8 cellular contexts compared by ENCODE assay signal in genomic region chr15:92714457-92715401, GRCh38. TPM values are rescaled to one million over a fixed set of nuclear protein-coding genes. Genes with fewer than 3 reads are reported as not detected.
DNase-seq lines count a peak whose midpoint lies in the region; ATAC-seq and TF ChIP-seq lines count a peak whose summit lies in the region.

No MANE protein-coding gene starts in this region.

- ATAC-seq in GM21367 (IDR thresholded peaks at IDR 0.05; ENCODE audit: unreplicated experiment): peak; percentile 88
- peak; percentile 87 to 98 (median 95) for ATAC-seq in natural killer cell
- peak; percentile 80 to 89 for ATAC-seq in stimulated activated naive B cell treated with anti-CD40 and anti-IgM and Interleukin-4, amounts not matched to agents 10 μg/mL and 1 μg/mL and 100 μg/mL, for 72 hours (replicated peaks)

- intact Hi-C loops in activated T-helper 1 cell treated with anti-CD3 and anti-CD28 coated beads, Interleukin-12 subunit alpha, Interleukin-12 subunit beta, Interleukin-2, Interleukin-4 antibody, amounts not matched to agents 30 ng/mL and 10 ng/mL and 1 ng/mL, durations not matched to agents 14 hours and 24 hours and 36 hours (cut with micrococcal nuclease): loop anchor here (1.0 to 10.0 kb wide), 7 partner anchors 90 to 1410 kb away; partner anchors contain the start of gene ST8SIA2
- intact Hi-C loops in natural killer cell (cut with micrococcal nuclease): loop anchor here (1.0 kb wide), 2 partner anchors 193 to 617 kb away; no protein-coding TSS in a partner anchor

- peaks cover 0 to 4% (median 0%) of the 10 kb centered on the region in 3 donors for H3K9me3 Mint-ChIP-seq in IgD-negative memory B cell
- H3K9me3 Mint-ChIP-seq in activated T-helper 1 cell treated with anti-CD3 and anti-CD28 coated beads, Interleukin-12 subunit alpha, Interleukin-12 subunit beta, Interleukin-2, Interleukin-4 antibody, amounts not matched to agents 30 ng/mL and 10 ng/mL and 1 ng/mL, durations not matched to agents 14 hours and 24 hours and 36 hours: no peaks in the 10 kb centered on the region
- H3K9me3 Mint-ChIP-seq in natural killer cell: no peaks in the 10 kb centered on the region
- H3K9me3 Mint-ChIP-seq in stimulated activated naive B cell treated with anti-CD40 and anti-IgM and Interleukin-4, amounts not matched to agents 10 μg/mL and 1 μg/mL and 100 μg/mL, for 72 hours: no peaks in the 10 kb centered on the region

- H3K27ac Mint-ChIP-seq in IgD-negative memory B cell (no peak overlapping the region), natural killer cell (no peak overlapping the region)
- no peak overlapping the region for H3K27ac Mint-ChIP-seq in activated T-helper 1 cell treated with anti-CD3 and anti-CD28 coated beads, Interleukin-12 subunit alpha, Interleukin-12 subunit beta, Interleukin-2, Interleukin-4 antibody, amounts not matched to agents 30 ng/mL and 10 ng/mL and 1 ng/mL, durations not matched to agents 14 hours and 24 hours and 36 hours
- H3K27ac Mint-ChIP-seq in stimulated activated naive B cell treated with anti-CD40 and anti-IgM and Interleukin-4, amounts not matched to agents 10 μg/mL and 1 μg/mL and 100 μg/mL, for 72 hours: no peak overlapping the region

- no peaks in the 10 kb centered on the region for H3K27me3 ChIP-seq in Peyer's patch

- DNase-seq in COLO668 (lab: John Stamatoyannopoulos, UW; ENCODE audit: unreplicated experiment): peak; percentile 83
- peak; percentile 56 to 83 (median 62) for DNase-seq in Peyer's patch
- peak; percentile 56 for DNase-seq in activated T-helper 1 cell treated with anti-CD3 and anti-CD28 coated beads, Interleukin-12 subunit alpha, Interleukin-12 subunit beta, Interleukin-2, Interleukin-4 antibody, amounts not matched to agents 30 ng/mL and 10 ng/mL and 1 ng/mL, durations not matched to agents 14 hours and 24 hours and 36 hours (ENCODE audit: low spot score)
- DNase-seq in fibroblast of peridontal ligament (ENCODE audit: extremely low read depth): peak; percentile 80
- DNase-seq in natural killer cell: peak; percentile 56
- peak; percentile 54 for DNase-seq in stimulated activated naive B cell treated with anti-CD40 and anti-IgM and Interleukin-4, amounts not matched to agents 10 μg/mL and 1 μg/mL and 100 μg/mL, for 72 hours

- no peaks in the 10 kb centered on the region for H3K4me1 ChIP-seq in Peyer's patch

- H3K9me3 ChIP-seq in Peyer's patch: no peaks in the 10 kb centered on the region

- H3K27me3 Mint-ChIP-seq in IgD-negative memory B cell (peaks cover 35% of the 10 kb centered on the region), natural killer cell (ENCODE audit: low read depth in 2 of 2) (peaks cover 6 to 11% of the 10 kb centered on the region in 2 donors)
- H3K27me3 Mint-ChIP-seq in activated T-helper 1 cell treated with anti-CD3 and anti-CD28 coated beads, Interleukin-12 subunit alpha, Interleukin-12 subunit beta, Interleukin-2, Interleukin-4 antibody, amounts not matched to agents 30 ng/mL and 10 ng/mL and 1 ng/mL, durations not matched to agents 14 hours and 24 hours and 36 hours (ENCODE audit: insufficient read depth): peaks cover 34% of the 10 kb centered on the region
- H3K27me3 Mint-ChIP-seq in stimulated activated naive B cell treated with anti-CD40 and anti-IgM and Interleukin-4, amounts not matched to agents 10 μg/mL and 1 μg/mL and 100 μg/mL, for 72 hours: peaks cover 23 to 33% of the 10 kb centered on the region in 2 donors

- no peak for TF ChIP-seq POLR2A in Peyer's patch (IDR thresholded peaks at IDR 0.05)

- H3K4me3 Mint-ChIP-seq in IgD-negative memory B cell (peak overlapping the region; percentile 57 to 91 (median 82)), natural killer cell (peak overlapping the region; percentile 83)
- H3K4me3 Mint-ChIP-seq in activated T-helper 1 cell treated with anti-CD3 and anti-CD28 coated beads, Interleukin-12 subunit alpha, Interleukin-12 subunit beta, Interleukin-2, Interleukin-4 antibody, amounts not matched to agents 30 ng/mL and 10 ng/mL and 1 ng/mL, durations not matched to agents 14 hours and 24 hours and 36 hours: peak overlapping the region; percentile 64
- H3K4me3 Mint-ChIP-seq in stimulated activated naive B cell treated with anti-CD40 and anti-IgM and Interleukin-4, amounts not matched to agents 10 μg/mL and 1 μg/mL and 100 μg/mL, for 72 hours: peak overlapping the region; percentile 78 to 86

- TF ChIP-seq CTCF in Peyer's patch (IDR thresholded peaks at IDR 0.05): peak; percentile 31 to 84 (median 78)
- peak; percentile 84 for TF ChIP-seq CTCF in natural killer cell (IDR thresholded peaks at IDR 0.05)

- H3K36me3 Mint-ChIP-seq in IgD-negative memory B cell (no peaks in the 10 kb centered on the region), natural killer cell (no peaks in the 10 kb centered on the region)
- no peaks in the 10 kb centered on the region for H3K36me3 Mint-ChIP-seq in activated T-helper 1 cell treated with anti-CD3 and anti-CD28 coated beads, Interleukin-12 subunit alpha, Interleukin-12 subunit beta, Interleukin-2, Interleukin-4 antibody, amounts not matched to agents 30 ng/mL and 10 ng/mL and 1 ng/mL, durations not matched to agents 14 hours and 24 hours and 36 hours (ENCODE audit: low read depth)
- no peaks in the 10 kb centered on the region for H3K36me3 Mint-ChIP-seq in stimulated activated naive B cell treated with anti-CD40 and anti-IgM and Interleukin-4, amounts not matched to agents 10 μg/mL and 1 μg/mL and 100 μg/mL, for 72 hours

- peaks cover 4 to 8% (median 7%) of the 10 kb centered on the region in 3 donors for H3K4me1 Mint-ChIP-seq in IgD-negative memory B cell
- peaks cover 10% of the 10 kb centered on the region for H3K4me1 Mint-ChIP-seq in activated T-helper 1 cell treated with anti-CD3 and anti-CD28 coated beads, Interleukin-12 subunit alpha, Interleukin-12 subunit beta, Interleukin-2, Interleukin-4 antibody, amounts not matched to agents 30 ng/mL and 10 ng/mL and 1 ng/mL, durations not matched to agents 14 hours and 24 hours and 36 hours (ENCODE audit: low read depth)
- H3K4me1 Mint-ChIP-seq in natural killer cell: peaks cover 7 to 11% of the 10 kb centered on the region in 2 donors
- peaks cover 7 to 14% of the 10 kb centered on the region in 2 donors for H3K4me1 Mint-ChIP-seq in stimulated activated naive B cell treated with anti-CD40 and anti-IgM and Interleukin-4, amounts not matched to agents 10 μg/mL and 1 μg/mL and 100 μg/mL, for 72 hours

- no peaks in the 10 kb centered on the region for H3K36me3 ChIP-seq in Peyer's patch

- peak overlapping the region; percentile 40 to 82 (median 49) for H3K27ac ChIP-seq in Peyer's patch

- H3K4me3 ChIP-seq in Peyer's patch: peak overlapping the region; percentile 34 to 60 (median 50)

RNA-seq across cellular contexts. Expression of gene FAM174B, which starts 59.2 kb away (rescaled TPM):
- 1.4 TPM for polyA plus RNA-seq in IgD-negative memory B cell
- 10 to 100 TPM in 2 of 4 donors, 1 to 10 TPM in 2; 9.0 to 14.0 (median 11.4) TPM for total RNA-seq in Peyer's patch
- 2.0 and 4.9 TPM in 2 replicates for total RNA-seq in activated T-helper 1 cell treated with anti-CD3 and anti-CD28 coated beads, Interleukin-12 subunit alpha, Interleukin-12 subunit beta, Interleukin-2, Interleukin-4 antibody, amounts not matched to agents 30 ng/mL and 10 ng/mL and 1 ng/mL, durations not matched to agents 14 hours and 24 hours and 36 hours
- 1 to 10 TPM in 1 of 3 donors, under 1 TPM in 2; 0.68 to 2.6 (median 0.88) TPM for total RNA-seq in natural killer cell

Comparison
In these comparisons a context has a peak if more than half of its experiments do, and no peak if none do; other contexts are left out.
1. Peak in every context shown above with its lines: DNase-seq, ATAC-seq, H3K4me3 ChIP-seq and H3K27ac ChIP-seq.